In the genomic region with DNA sequence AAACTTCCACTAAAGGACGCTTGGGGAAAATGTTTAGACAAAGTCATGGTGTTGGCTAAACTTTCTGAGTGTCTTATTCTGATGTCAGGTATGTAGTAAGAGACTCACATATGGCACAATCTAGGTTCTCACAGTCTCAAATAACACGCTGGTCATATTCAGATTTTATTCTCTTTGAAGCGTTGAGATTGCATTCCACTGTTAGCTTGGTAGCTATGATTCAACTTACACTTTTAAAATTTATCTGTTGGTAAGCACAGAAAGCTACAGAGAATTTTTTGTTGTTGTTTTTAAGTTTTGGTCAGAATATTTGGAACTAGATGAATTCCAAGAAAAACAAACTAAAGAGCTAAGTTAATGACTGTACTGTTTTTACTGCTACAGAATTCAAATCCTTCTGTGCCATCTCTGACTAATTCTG, we compare ENCODE assay signal across 1 cellular context.
TF ChIP-seq lines count a peak whose summit lies in the region.

No MANE protein-coding gene starts in this region.

TF ChIP-seq in WTC11, 78 proteins besides CTCF, POLR2A, EP300 and RAD21 (continued from another document):
- TF ChIP-seq, protein P1, sequence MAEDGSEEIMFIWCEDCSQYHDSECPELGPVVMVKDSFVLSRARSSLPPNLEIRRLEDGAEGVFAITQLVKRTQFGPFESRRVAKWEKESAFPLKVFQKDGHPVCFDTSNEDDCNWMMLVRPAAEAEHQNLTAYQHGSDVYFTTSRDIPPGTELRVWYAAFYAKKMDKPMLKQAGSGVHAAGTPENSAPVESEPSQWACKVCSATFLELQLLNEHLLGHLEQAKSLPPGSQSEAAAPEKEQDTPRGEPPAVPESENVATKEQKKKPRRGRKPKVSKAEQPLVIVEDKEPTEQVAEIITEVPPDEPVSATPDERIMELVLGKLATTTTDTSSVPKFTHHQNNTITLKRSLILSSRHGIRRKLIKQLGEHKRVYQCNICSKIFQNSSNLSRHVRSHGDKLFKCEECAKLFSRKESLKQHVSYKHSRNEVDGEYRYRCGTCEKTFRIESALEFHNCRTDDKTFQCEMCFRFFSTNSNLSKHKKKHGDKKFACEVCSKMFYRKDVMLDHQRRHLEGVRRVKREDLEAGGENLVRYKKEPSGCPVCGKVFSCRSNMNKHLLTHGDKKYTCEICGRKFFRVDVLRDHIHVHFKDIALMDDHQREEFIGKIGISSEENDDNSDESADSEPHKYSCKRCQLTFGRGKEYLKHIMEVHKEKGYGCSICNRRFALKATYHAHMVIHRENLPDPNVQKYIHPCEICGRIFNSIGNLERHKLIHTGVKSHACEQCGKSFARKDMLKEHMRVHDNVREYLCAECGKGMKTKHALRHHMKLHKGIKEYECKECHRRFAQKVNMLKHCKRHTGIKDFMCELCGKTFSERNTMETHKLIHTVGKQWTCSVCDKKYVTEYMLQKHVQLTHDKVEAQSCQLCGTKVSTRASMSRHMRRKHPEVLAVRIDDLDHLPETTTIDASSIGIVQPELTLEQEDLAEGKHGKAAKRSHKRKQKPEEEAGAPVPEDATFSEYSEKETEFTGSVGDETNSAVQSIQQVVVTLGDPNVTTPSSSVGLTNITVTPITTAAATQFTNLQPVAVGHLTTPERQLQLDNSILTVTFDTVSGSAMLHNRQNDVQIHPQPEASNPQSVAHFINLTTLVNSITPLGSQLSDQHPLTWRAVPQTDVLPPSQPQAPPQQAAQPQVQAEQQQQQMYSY (CRISPR knock-in tag; IDR thresholded peaks at IDR 0.05): no peak
- TF ChIP-seq, protein P2, sequence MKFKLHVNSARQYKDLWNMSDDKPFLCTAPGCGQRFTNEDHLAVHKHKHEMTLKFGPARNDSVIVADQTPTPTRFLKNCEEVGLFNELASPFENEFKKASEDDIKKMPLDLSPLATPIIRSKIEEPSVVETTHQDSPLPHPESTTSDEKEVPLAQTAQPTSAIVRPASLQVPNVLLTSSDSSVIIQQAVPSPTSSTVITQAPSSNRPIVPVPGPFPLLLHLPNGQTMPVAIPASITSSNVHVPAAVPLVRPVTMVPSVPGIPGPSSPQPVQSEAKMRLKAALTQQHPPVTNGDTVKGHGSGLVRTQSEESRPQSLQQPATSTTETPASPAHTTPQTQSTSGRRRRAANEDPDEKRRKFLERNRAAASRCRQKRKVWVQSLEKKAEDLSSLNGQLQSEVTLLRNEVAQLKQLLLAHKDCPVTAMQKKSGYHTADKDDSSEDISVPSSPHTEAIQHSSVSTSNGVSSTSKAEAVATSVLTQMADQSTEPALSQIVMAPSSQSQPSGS (CRISPR knock-in tag; IDR thresholded peaks at IDR 0.05; ENCODE audit: borderline replicate concordance, low read depth): no peak
- TF ChIP-seq, protein P3, sequence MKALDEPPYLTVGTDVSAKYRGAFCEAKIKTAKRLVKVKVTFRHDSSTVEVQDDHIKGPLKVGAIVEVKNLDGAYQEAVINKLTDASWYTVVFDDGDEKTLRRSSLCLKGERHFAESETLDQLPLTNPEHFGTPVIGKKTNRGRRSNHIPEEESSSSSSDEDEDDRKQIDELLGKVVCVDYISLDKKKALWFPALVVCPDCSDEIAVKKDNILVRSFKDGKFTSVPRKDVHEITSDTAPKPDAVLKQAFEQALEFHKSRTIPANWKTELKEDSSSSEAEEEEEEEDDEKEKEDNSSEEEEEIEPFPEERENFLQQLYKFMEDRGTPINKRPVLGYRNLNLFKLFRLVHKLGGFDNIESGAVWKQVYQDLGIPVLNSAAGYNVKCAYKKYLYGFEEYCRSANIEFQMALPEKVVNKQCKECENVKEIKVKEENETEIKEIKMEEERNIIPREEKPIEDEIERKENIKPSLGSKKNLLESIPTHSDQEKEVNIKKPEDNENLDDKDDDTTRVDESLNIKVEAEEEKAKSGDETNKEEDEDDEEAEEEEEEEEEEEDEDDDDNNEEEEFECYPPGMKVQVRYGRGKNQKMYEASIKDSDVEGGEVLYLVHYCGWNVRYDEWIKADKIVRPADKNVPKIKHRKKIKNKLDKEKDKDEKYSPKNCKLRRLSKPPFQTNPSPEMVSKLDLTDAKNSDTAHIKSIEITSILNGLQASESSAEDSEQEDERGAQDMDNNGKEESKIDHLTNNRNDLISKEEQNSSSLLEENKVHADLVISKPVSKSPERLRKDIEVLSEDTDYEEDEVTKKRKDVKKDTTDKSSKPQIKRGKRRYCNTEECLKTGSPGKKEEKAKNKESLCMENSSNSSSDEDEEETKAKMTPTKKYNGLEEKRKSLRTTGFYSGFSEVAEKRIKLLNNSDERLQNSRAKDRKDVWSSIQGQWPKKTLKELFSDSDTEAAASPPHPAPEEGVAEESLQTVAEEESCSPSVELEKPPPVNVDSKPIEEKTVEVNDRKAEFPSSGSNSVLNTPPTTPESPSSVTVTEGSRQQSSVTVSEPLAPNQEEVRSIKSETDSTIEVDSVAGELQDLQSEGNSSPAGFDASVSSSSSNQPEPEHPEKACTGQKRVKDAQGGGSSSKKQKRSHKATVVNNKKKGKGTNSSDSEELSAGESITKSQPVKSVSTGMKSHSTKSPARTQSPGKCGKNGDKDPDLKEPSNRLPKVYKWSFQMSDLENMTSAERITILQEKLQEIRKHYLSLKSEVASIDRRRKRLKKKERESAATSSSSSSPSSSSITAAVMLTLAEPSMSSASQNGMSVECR (CRISPR knock-in tag; IDR thresholded peaks at IDR 0.05; ENCODE audit: borderline replicate concordance): no peak
- no peak for TF ChIP-seq JUN (CRISPR knock-in tag; IDR thresholded peaks at IDR 0.05)
- TF ChIP-seq, protein P4, sequence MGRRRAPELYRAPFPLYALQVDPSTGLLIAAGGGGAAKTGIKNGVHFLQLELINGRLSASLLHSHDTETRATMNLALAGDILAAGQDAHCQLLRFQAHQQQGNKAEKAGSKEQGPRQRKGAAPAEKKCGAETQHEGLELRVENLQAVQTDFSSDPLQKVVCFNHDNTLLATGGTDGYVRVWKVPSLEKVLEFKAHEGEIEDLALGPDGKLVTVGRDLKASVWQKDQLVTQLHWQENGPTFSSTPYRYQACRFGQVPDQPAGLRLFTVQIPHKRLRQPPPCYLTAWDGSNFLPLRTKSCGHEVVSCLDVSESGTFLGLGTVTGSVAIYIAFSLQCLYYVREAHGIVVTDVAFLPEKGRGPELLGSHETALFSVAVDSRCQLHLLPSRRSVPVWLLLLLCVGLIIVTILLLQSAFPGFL (CRISPR knock-in tag; IDR thresholded peaks at IDR 0.05; ENCODE audit: borderline replicate concordance): no peak
- TF ChIP-seq TEAD4 (CRISPR knock-in tag; IDR thresholded peaks at IDR 0.05): no peak
